ENCODE assay signal across 19 cellular contexts in the genomic region with DNA sequence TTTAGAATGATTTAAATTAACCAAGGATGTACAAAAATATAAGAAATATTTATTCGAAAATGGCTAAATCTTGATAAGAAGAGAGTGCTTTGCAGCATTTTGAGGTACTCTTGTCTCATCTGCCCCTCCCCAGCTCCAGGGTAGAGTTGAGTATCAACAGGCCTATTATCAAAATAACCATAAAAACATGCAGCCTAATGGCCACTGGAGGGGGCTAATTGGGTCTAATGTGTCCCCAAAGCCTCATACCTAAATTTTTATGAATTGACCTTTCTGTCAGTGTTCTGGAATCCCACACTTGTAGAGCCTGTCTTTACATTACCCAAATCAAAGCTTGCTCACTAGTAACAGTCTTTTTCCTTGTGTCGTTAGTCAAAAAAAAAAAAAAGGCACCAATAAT.
"Had no signal": no experiment of that assay in that cellular context is flagged by ENCODE, and none has a peak within 500 bp of the region (broad histone marks: within the 10 kb centered on the region; RNA-seq: fewer than 3 reads in every experiment).

No MANE protein-coding gene starts in this region.

- H3K4me3 ChIP-seq: esophagus squamous epithelium, gastroesophageal sphincter, lung, mucosa of descending colon, ovary, right atrium auricular region, sigmoid colon, skin epidermis, stomach, thoracic aorta, transverse colon had no signal

- H3K9me3 ChIP-seq: esophagus squamous epithelium, gastroesophageal sphincter, ovary, right atrium auricular region, sigmoid colon, stomach, thoracic aorta, transverse colon had no signal

- H3K27ac ChIP-seq: esophagus squamous epithelium, gastroesophageal sphincter, ovary, right atrium auricular region, sigmoid colon, skin epidermis, stomach, thoracic aorta, transverse colon had no signal

- H3K27me3 ChIP-seq: esophagus squamous epithelium, gastroesophageal sphincter, ovary, right atrium auricular region, sigmoid colon, stomach, transverse colon had no signal

- H3K4me1 ChIP-seq: esophagus squamous epithelium, gastroesophageal sphincter, right atrium auricular region, sigmoid colon, stomach, transverse colon had no signal

- DNase-seq: effector memory CD8-positive, alpha-beta T cell; esophagus squamous epithelium; foreskin fibroblast; left colon; left ventricle myocardium superior; mucosa of descending colon; naive thymus-derived CD8-positive, alpha-beta T cell; ovary; sigmoid colon; stimulated activated CD4-positive, alpha-beta T cell treated with anti-CD3 and anti-CD28 coated beads, Interleukin-2, amount 100 ng/mL, for 24 hours; stimulated activated naive CD4-positive, alpha-beta T cell; stomach; substantia nigra; transverse colon had no signal

- ATAC-seq: effector memory CD8-positive, alpha-beta T cell; gastroesophageal sphincter; left colon; left ventricle myocardium superior; mucosa of descending colon; naive thymus-derived CD8-positive, alpha-beta T cell had no signal

- H3K36me3 ChIP-seq: esophagus squamous epithelium, gastroesophageal sphincter, ovary, right atrium auricular region, sigmoid colon, stomach, thoracic aorta, transverse colon had no signal
